1 cellular context compared by ENCODE assay signal in the genomic region with DNA sequence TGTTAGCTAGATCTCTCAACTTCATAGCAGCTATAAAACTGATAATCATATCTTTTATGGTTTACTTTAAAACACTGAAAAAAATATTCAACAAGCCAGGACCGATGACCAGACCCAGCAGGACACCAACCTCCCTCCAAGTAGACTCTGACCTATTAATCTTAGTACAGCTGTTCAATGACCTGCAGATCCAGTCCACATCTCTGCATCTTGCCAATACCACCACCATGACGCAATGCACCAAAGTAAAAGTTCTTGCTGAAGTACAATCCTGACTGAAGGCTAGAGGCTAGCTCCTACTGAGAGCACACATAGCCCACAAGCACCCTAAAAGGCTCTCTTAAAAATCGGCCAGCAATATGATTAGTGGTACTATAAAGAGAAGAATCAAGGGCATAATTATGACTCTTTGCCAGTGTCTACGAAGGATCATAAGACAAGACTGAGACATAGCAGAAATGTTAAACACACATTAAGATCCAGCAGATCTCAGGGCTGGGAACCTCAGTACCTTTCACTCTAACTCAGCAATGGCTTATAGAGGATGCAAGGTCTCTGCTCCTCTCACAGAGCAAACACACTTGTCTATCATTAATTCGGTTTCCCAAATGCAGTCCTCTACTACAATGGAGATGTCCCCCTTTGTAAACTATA.
A peak's percentile ranks its signal among the peaks of the same experiment; 100 is the strongest.
TF ChIP-seq lines count a peak whose summit lies in the region.

No MANE protein-coding gene starts in this region.

TF ChIP-seq in liver, 16 proteins besides CTCF, POLR2A, EP300 and RAD21:
- TF ChIP-seq YY1 (IDR thresholded peaks at IDR 0.05), result no peak
- peak in 1 of 2 donors; percentile 10 for TF ChIP-seq EGR1 (IDR thresholded peaks at IDR 0.05; ENCODE audit: low read depth in 2 of 2)
- TF ChIP-seq TAF1 (conservative IDR thresholded peaks at IDR 0.05), result no peak
- no peak for TF ChIP-seq FOXA2 (IDR thresholded peaks at IDR 0.05)
- TF ChIP-seq NR2F2 (IDR thresholded peaks at IDR 0.05), result peak; percentile 73
- TF ChIP-seq GABPA (IDR thresholded peaks at IDR 0.05 in 1 of 2, conservative IDR thresholded peaks at IDR 0.05 in 1 of 2), result peak in 1 of 2 donors; percentile 44
- peak; percentile 99 to 100 for TF ChIP-seq HNF4A (conservative IDR thresholded peaks at IDR 0.05)
- no peak for TF ChIP-seq REST (IDR thresholded peaks at IDR 0.05)
- TF ChIP-seq HNF4G (IDR thresholded peaks at IDR 0.05), result peak; percentile 99
- peak; percentile 64 to 85 for TF ChIP-seq JUND (IDR thresholded peaks at IDR 0.05)
- TF ChIP-seq FOXA1 (IDR thresholded peaks at IDR 0.05), result no peak
- peak; percentile 97 for TF ChIP-seq ATF3 (IDR thresholded peaks at IDR 0.05)
- TF ChIP-seq RXRA (IDR thresholded peaks at IDR 0.05), result peak; percentile 89 to 97
- TF ChIP-seq, protein P1, sequence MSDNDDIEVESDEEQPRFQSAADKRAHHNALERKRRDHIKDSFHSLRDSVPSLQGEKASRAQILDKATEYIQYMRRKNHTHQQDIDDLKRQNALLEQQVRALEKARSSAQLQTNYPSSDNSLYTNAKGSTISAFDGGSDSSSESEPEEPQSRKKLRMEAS (IDR thresholded peaks at IDR 0.05), result peak; percentile 46
- TF ChIP-seq, protein P2, sequence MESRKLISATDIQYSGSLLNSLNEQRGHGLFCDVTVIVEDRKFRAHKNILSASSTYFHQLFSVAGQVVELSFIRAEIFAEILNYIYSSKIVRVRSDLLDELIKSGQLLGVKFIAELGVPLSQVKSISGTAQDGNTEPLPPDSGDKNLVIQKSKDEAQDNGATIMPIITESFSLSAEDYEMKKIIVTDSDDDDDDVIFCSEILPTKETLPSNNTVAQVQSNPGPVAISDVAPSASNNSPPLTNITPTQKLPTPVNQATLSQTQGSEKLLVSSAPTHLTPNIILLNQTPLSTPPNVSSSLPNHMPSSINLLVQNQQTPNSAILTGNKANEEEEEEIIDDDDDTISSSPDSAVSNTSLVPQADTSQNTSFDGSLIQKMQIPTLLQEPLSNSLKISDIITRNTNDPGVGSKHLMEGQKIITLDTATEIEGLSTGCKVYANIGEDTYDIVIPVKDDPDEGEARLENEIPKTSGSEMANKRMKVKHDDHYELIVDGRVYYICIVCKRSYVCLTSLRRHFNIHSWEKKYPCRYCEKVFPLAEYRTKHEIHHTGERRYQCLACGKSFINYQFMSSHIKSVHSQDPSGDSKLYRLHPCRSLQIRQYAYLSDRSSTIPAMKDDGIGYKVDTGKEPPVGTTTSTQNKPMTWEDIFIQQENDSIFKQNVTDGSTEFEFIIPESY (IDR thresholded peaks at IDR 0.05), result no peak
- peak; percentile 87 for TF ChIP-seq SP1 (IDR thresholded peaks at IDR 0.05)
